ENCODE assay signal across 19 cellular contexts in genomic region chr3:88882121-88882520, GRCh38.
DNase-seq lines count a peak whose midpoint lies in the region; ATAC-seq, FAIRE-seq and TF ChIP-seq lines count a peak whose summit lies in the region.
"Had no signal": no experiment of that assay in that cellular context is flagged by ENCODE, and none has a peak within 500 bp of the region (broad histone marks: within the 10 kb centered on the region; RNA-seq: fewer than 3 reads in every experiment).

No MANE protein-coding gene starts in this region.

- no peaks in the 10 kb centered on the region for H3K36me3 ChIP-seq in kidney epithelial cell (ENCODE audit: control insufficient read depth, insufficient read depth, low read length)
- H3K36me3 ChIP-seq in HepG2 (replicated peaks in 1 of 2; ENCODE audit: control insufficient read depth in 1 of 2, insufficient read depth in 2 of 2, low read length in 2 of 2) = no peaks in the 10 kb centered on the region
- H3K36me3 ChIP-seq: lower lobe of right lung had no signal

- H3K4me3 ChIP-seq in kidney epithelial cell (ENCODE audit: low read depth, low read length) (no peak overlapping the region), HepG2 (replicated peaks in 1 of 3; ENCODE audit: insufficient read depth in 1 of 3, low read depth in 2 of 3, low read length in 3 of 3) (no peak overlapping the region)
- H3K4me3 ChIP-seq: GM23338, lower lobe of right lung had no signal

- no peak for FAIRE-seq in HepG2 (lab: Jason Lieb, UNC)

- H3K79me2 ChIP-seq in HepG2 (ENCODE audit: insufficient read depth, low read length) = no peaks in the 10 kb centered on the region

- no peak overlapping the region for H3K27ac Mint-ChIP-seq in activated CD4-positive, alpha-beta T cell treated with anti-CD3 and anti-CD28 coated beads for 36 hours
- H3K27ac Mint-ChIP-seq: activated naive CD8-positive, alpha-beta T cell treated with anti-CD3 and anti-CD28 coated beads for 36 hours; GM23338; stimulated activated naive CD8-positive, alpha-beta T cell treated with anti-CD3 and anti-CD28 coated beads, Interleukin-15, amount 100 ng/mL, for 72 hours had no signal

- H3K9me3 ChIP-seq in HepG2 (ENCODE audit: low read length) = no peaks in the 10 kb centered on the region
- H3K9me3 ChIP-seq: lower lobe of right lung had no signal

- TF ChIP-seq CTCF in kidney epithelial cell (IDR thresholded peaks at IDR 0.05; ENCODE audit: insufficient read depth, low read length, poor library complexity, severe bottlenecking) (no peak), HepG2 (CRISPR knock-in tag; IDR thresholded peaks at IDR 0.05) (no peak)

- H3K9ac ChIP-seq in HepG2 (ENCODE audit: insufficient read depth, low read depth, low read length) = no peak overlapping the region

- no peak overlapping the region for H3K4me2 ChIP-seq in HepG2 (ENCODE audit: low read depth, low read length)
- H3K4me2 ChIP-seq: GM23338 had no signal

- POLR2A ChIA-PET in HepG2 (lab: Yijun Ruan, JAX) = no interaction called here
- POLR2A ChIA-PET in activated CD4-positive, alpha-beta T cell treated with anti-CD3 and anti-CD28 coated beads for 36 hours (lab: Charles Lee) = no interaction called here

- H4K20me1 ChIP-seq in HepG2 (ENCODE audit: insufficient read depth, low read length) = no peaks in the 10 kb centered on the region

- H3K4me3 Mint-ChIP-seq in activated CD4-positive, alpha-beta T cell treated with anti-CD3 and anti-CD28 coated beads for 36 hours = no peak overlapping the region
- H3K4me3 Mint-ChIP-seq: activated naive CD8-positive, alpha-beta T cell treated with anti-CD3 and anti-CD28 coated beads for 36 hours; GM23338; neural crest cell; stimulated activated naive CD8-positive, alpha-beta T cell treated with anti-CD3 and anti-CD28 coated beads, Interleukin-15, amount 100 ng/mL, for 72 hours had no signal

- ATAC-seq in GM19043 (IDR thresholded peaks at IDR 0.05; ENCODE audit: low read depth, unreplicated experiment) (peak; percentile 99), HG02610 (IDR thresholded peaks at IDR 0.05; ENCODE audit: unreplicated experiment) (peak; percentile 91), HG03159 (IDR thresholded peaks at IDR 0.05; ENCODE audit: unreplicated experiment) (peak; percentile 99), HepG2 (no peak)
- ATAC-seq in activated CD4-positive, alpha-beta T cell treated with anti-CD3 and anti-CD28 coated beads for 36 hours = no peak
- ATAC-seq: GM23338; lower lobe of right lung; stimulated activated naive CD8-positive, alpha-beta T cell treated with anti-CD3 and anti-CD28 coated beads, Interleukin-15, amount 100 ng/mL, for 72 hours had no signal

- CTCF ChIA-PET in HepG2 (lab: Yijun Ruan, JAX; ENCODE audit: low intra/inter-chr PET ratio, low total read pairs) = no interaction called here
- CTCF ChIA-PET in activated CD4-positive, alpha-beta T cell treated with anti-CD3 and anti-CD28 coated beads for 36 hours (lab: Charles Lee) = no interaction called here

- TF ChIP-seq RAD21 in HepG2 (CRISPR knock-in tag; IDR thresholded peaks at IDR 0.05) = no peak

- no peaks in the 10 kb centered on the region for H3K36me3 Mint-ChIP-seq in activated CD4-positive, alpha-beta T cell treated with anti-CD3 and anti-CD28 coated beads for 36 hours (ENCODE audit: low read depth)
- H3K36me3 Mint-ChIP-seq: activated naive CD8-positive, alpha-beta T cell treated with anti-CD3 and anti-CD28 coated beads for 36 hours had no signal

- TF ChIP-seq POLR2A in HepG2 (IDR thresholded peaks at IDR 0.05; ENCODE audit: insufficient read depth in 1 of 2, low read depth in 2 of 2, low read length in 2 of 2) = no peak

- H3K4me1 ChIP-seq in HepG2 (ENCODE audit: insufficient read depth, low read length) = no peaks in the 10 kb centered on the region
- H3K4me1 ChIP-seq: lower lobe of right lung had no signal

- no TSS peak for BruUV-seq in HepG2 (replicated peaks; lab: Mats Ljungman, UMichigan)

- H3K9me3 Mint-ChIP-seq in activated CD4-positive, alpha-beta T cell treated with anti-CD3 and anti-CD28 coated beads for 36 hours (ENCODE audit: low read depth) = peaks cover 4% of the 10 kb centered on the region
- H3K9me3 Mint-ChIP-seq: GM23338, neural crest cell had no signal

- no peaks in the 10 kb centered on the region for H3K4me1 Mint-ChIP-seq in activated CD4-positive, alpha-beta T cell treated with anti-CD3 and anti-CD28 coated beads for 36 hours
- H3K4me1 Mint-ChIP-seq: activated naive CD8-positive, alpha-beta T cell treated with anti-CD3 and anti-CD28 coated beads for 36 hours; GM23338; neural crest cell; stimulated activated naive CD8-positive, alpha-beta T cell treated with anti-CD3 and anti-CD28 coated beads, Interleukin-15, amount 100 ng/mL, for 72 hours had no signal

- WGBS in HepG2 (ENCODE audit: low lambda C conversion rate) = 0% methylated on average over 2 of the region's 2 CpGs

- TF ChIP-seq EP300 in HepG2 (IDR thresholded peaks at IDR 0.05; ENCODE audit: low read depth in 2 of 2, low read length in 2 of 2) (no peak), HepG2 (CRISPR knock-in tag; IDR thresholded peaks at IDR 0.05; ENCODE audit: borderline replicate concordance) (no peak)

- DNase-seq in kidney epithelial cell (ENCODE audit: low read depth) (peak; percentile 34), DMS 273 (lab: John Stamatoyannopoulos, UW; ENCODE audit: unreplicated experiment) (no peak), SK-N-DZ (ENCODE audit: low spot score) (no peak), HepG2 (ENCODE audit: low spot score) (no peak)
- DNase-seq in activated CD4-positive, alpha-beta T cell treated with anti-CD3 and anti-CD28 coated beads for 36 hours = no peak
- DNase-seq: activated CD8-positive, alpha-beta memory T cell treated with anti-CD3 and anti-CD28 coated beads, Interleukin-2, amount 50 U/mL, for 4 hours; activated naive CD8-positive, alpha-beta T cell treated with anti-CD3 and anti-CD28 coated beads for 36 hours; DMS79 treated with DMSO at 0.1 percent for 48 hours; erythroblast; hippocampal formation; lower lobe of right lung; NCI-H446; OCI-M1; stimulated activated naive CD8-positive, alpha-beta T cell treated with anti-CD3 and anti-CD28 coated beads, Interleukin-15, amount 100 ng/mL, for 72 hours had no signal

- H3K27me3 Mint-ChIP-seq in activated CD4-positive, alpha-beta T cell treated with anti-CD3 and anti-CD28 coated beads for 36 hours = no peaks in the 10 kb centered on the region
- H3K27me3 Mint-ChIP-seq: activated naive CD8-positive, alpha-beta T cell treated with anti-CD3 and anti-CD28 coated beads for 36 hours; stimulated activated naive CD8-positive, alpha-beta T cell treated with anti-CD3 and anti-CD28 coated beads, Interleukin-15, amount 100 ng/mL, for 72 hours had no signal

- in situ Hi-C loops in HepG2 (cut with HindIII; ENCODE audit: extremely low pct_ligation_motif_present, low pct_unique_long_range_greater_than_20kb) = no loop called here

- intact Hi-C loops in HepG2 (cut with micrococcal nuclease; ENCODE audit: unreplicated experiment) = no loop called here
- intact Hi-C loops in activated CD4-positive, alpha-beta T cell treated with anti-CD3 and anti-CD28 coated beads for 36 hours (cut with DNase I, micrococcal nuclease) = no loop called here

- no peak overlapping the region for H3K27ac ChIP-seq in HepG2 (ENCODE audit: extremely low read length, insufficient read depth, low read length)
- H3K27ac ChIP-seq: lower lobe of right lung had no signal

- H2AFZ ChIP-seq in HepG2 (ENCODE audit: low read length) = no peak overlapping the region
- H2AFZ ChIP-seq: GM23338 had no signal

- H3K27me3 ChIP-seq in kidney epithelial cell (ENCODE audit: control insufficient read depth, insufficient read depth, low read length) (no peaks in the 10 kb centered on the region), HepG2 (ENCODE audit: control insufficient read depth in 1 of 2, insufficient read depth in 2 of 2, low read length in 2 of 2) (no peaks in the 10 kb centered on the region; a peak in 1 of 5 replicates)

TF ChIP-seq in HepG2, 621 proteins besides CTCF, POLR2A, EP300 and RAD21 (continues in another document):
- TF ChIP-seq TEAD2 (CRISPR knock-in tag; IDR thresholded peaks at IDR 0.05) (no peak), KMT2A (CRISPR knock-in tag; IDR thresholded peaks at IDR 0.05) (no peak), TCF7 (IDR thresholded peaks at IDR 0.05; ENCODE audit: low read depth) (no peak), ZNF329 (CRISPR knock-in tag; IDR thresholded peaks at IDR 0.05; ENCODE audit: low read depth) (no peak), RORA (CRISPR knock-in tag; IDR thresholded peaks at IDR 0.05) (no peak), DRAP1 (CRISPR knock-in tag; IDR thresholded peaks at IDR 0.05) (no peak), DBP (CRISPR knock-in tag; IDR thresholded peaks at IDR 0.05; ENCODE audit: not compliant biosample characterization) (no peak), TAF1 (CRISPR knock-in tag; IDR thresholded peaks at IDR 0.05) (no peak), ZNF850 (CRISPR knock-in tag; conservative IDR thresholded peaks at IDR 0.05) (no peak), CENPT (CRISPR knock-in tag; IDR thresholded peaks at IDR 0.05; ENCODE audit: low read depth) (no peak), DPF2 (CRISPR knock-in tag; IDR thresholded peaks at IDR 0.05; ENCODE audit: borderline replicate concordance, low read depth) (no peak), CERS6 (CRISPR knock-in tag; IDR thresholded peaks at IDR 0.05) (no peak), SRF (IDR thresholded peaks at IDR 0.05; ENCODE audit: low read depth, low read length) (no peak), YEATS4 (CRISPR knock-in tag; IDR thresholded peaks at IDR 0.05; ENCODE audit: borderline replicate concordance) (no peak), ZNF678 (CRISPR knock-in tag; IDR thresholded peaks at IDR 0.05) (no peak), NR3C1 (CRISPR knock-in tag; IDR thresholded peaks at IDR 0.05) (no peak)

Comparison
In these comparisons a context has a peak if more than half of its experiments do, and no peak if none do; other contexts are left out.
1. ATAC-seq: peak in GM19043 (single experiment), HG02610 (single experiment) and HG03159 (single experiment); none in HepG2 (single experiment) and activated CD4-positive, alpha-beta T cell treated with anti-CD3 and anti-CD28 coated beads for 36 hours (single experiment).